Comparison of ENCODE assay signal across 15 cellular contexts in the genomic region with DNA sequence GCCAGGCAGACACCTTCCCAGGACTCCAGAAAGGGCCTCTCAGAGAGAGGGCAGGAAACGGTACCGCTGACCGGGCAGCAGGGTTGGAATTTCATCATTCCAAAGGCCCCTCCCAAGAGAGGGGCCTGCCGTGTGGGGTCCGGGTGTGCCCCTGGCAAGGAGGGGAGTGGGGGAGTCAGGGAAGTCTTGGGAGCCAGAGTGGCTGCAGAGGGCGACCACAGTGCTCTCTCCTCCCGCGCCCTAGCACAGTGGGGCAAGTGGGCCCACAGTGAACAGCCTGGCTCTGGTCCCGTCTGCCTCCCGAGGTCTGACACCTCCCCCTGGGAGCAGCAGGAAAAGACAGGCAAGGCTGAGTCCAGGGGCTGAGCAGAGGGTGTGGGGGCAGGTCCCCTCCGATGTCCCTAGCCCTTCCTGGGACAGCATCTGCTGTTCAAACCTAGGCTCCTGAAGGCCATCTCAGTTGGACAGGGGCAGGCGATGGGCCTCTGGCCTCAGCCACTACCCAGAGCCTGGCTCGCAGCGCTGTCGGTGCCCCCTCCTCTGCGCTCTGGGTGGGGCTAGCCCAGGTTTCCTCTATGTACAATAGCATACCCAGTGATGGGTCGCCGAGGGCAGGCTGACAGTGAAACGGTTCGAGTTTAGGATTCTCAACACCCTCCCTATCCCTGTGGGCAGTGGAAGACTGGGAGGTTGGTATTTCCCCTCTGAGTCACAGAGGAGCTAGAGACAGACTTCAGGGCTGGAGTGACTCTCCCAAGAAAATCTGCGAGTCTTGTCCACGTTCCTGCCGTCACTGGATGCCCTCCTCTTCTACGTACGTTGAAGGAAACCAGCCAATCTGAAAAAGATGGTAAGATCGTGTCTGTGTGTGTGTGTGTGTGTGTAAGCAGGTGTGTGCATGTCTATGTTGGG. TPM values are rescaled to one million over a fixed set of nuclear protein-coding genes. Genes with fewer than 3 reads are reported as not detected.
DNase-seq lines count a peak whose midpoint lies in the region; ATAC-seq and TF ChIP-seq lines count a peak whose summit lies in the region.
"Had no signal": no experiment of that assay in that cellular context is flagged by ENCODE, and none has a peak within 500 bp of the region (broad histone marks: within the 10 kb centered on the region; RNA-seq: fewer than 3 reads in every experiment).

No MANE protein-coding gene starts in this region.

- H3K27ac ChIP-seq in brain microvascular endothelial cell (no peak overlapping the region), mesenchymal stem cell (ENCODE audit: low read length, poor library complexity, severe bottlenecking) (no peak overlapping the region), upper lobe of left lung (no peak overlapping the region), trophoblast cell (ENCODE audit: low read depth, low read length) (no peak overlapping the region)
- H3K27ac ChIP-seq: left lung had no signal

- WGBS in mesenchymal stem cell = 84% methylated on average over 26 of the region's 26 CpGs
- WGBS in upper lobe of left lung, 2 donors = 91 to 93% methylated on average over 17 to 26 of the region's 26 CpGs
- no CpG with 5 or more reads among the region's 26 CpGs for WGBS in trophoblast cell (ENCODE audit: extremely low coverage, insufficient coverage, insufficient read length)

- TF ChIP-seq EP300 in upper lobe of left lung (IDR thresholded peaks at IDR 0.05) = no peak

- POLR2A ChIA-PET in activated naive CD8-positive, alpha-beta T cell treated with anti-CD3 and anti-CD28 coated beads, Interleukin-2, amount 10 ng/mL, durations not matched to agents 7 days and 5 days (lab: Charles Lee) = no interaction called here
- POLR2A ChIA-PET in WTC11 (lab: Charles Lee) = no interaction called here

- H3K79me1 ChIP-seq in mesenchymal stem cell (replicated peaks; ENCODE audit: low read length, poor library complexity, severe bottlenecking) = peaks cover 27% of the 10 kb centered on the region
- no peaks in the 10 kb centered on the region for H3K79me1 ChIP-seq in trophoblast cell (ENCODE audit: low read length)

- H4K12ac ChIP-seq in trophoblast cell (ENCODE audit: low read depth, low read length) = no peak overlapping the region

- no peak overlapping the region for H3K4me2 ChIP-seq in mesenchymal stem cell (ENCODE audit: low read length, poor library complexity, severe bottlenecking)
- no peak overlapping the region for H3K4me2 ChIP-seq in trophoblast cell (ENCODE audit: low read length)

- no peak overlapping the region for H3K4me3 Mint-ChIP-seq in activated naive CD8-positive, alpha-beta T cell treated with anti-CD3 and anti-CD28 coated beads, Interleukin-2, amount 10 ng/mL, durations not matched to agents 7 days and 5 days
- H3K4me3 Mint-ChIP-seq in activated naive CD8-positive, alpha-beta T cell treated with anti-CD3 and anti-CD28 coated beads for 36 hours = no peak overlapping the region
- no peak overlapping the region for H3K4me3 Mint-ChIP-seq in WTC11
- H3K4me3 Mint-ChIP-seq: natural killer cell treated with Interleukin-12 subunit alpha and Interleukin-12 subunit beta and Interleukin-15 and Interleukin-18, amount 100 ng/mL, for 72 hours had no signal

- H2BK5ac ChIP-seq in mesenchymal stem cell (ENCODE audit: low read depth, low read length, poor library complexity, severe bottlenecking) = no peak overlapping the region
- no peak overlapping the region for H2BK5ac ChIP-seq in trophoblast cell (ENCODE audit: low read depth, low read length, poor library complexity)

- H3K23ac ChIP-seq in mesenchymal stem cell (ENCODE audit: low read length in 2 of 2) = no peak overlapping the region
- no peak overlapping the region for H3K23ac ChIP-seq in trophoblast cell (ENCODE audit: low read length)

- H3K27ac Mint-ChIP-seq in activated naive CD8-positive, alpha-beta T cell treated with anti-CD3 and anti-CD28 coated beads, Interleukin-2, amount 10 ng/mL, durations not matched to agents 7 days and 5 days = no peak overlapping the region
- H3K27ac Mint-ChIP-seq in activated naive CD8-positive, alpha-beta T cell treated with anti-CD3 and anti-CD28 coated beads for 36 hours = no peak overlapping the region
- H3K27ac Mint-ChIP-seq in WTC11 = no peak overlapping the region
- H3K27ac Mint-ChIP-seq: activated naive CD4-positive, alpha-beta T cell treated with anti-CD3 and anti-CD28 coated beads, Interleukin-2, amount 50 U/mL, for 72 hours; natural killer cell treated with Interleukin-12 subunit alpha and Interleukin-12 subunit beta and Interleukin-15 and Interleukin-18, amount 100 ng/mL, for 72 hours had no signal

- H3K4me1 ChIP-seq in mesenchymal stem cell (ENCODE audit: control insufficient read depth, insufficient read depth, low read depth, low read length) = peaks cover 5% of the 10 kb centered on the region
- H3K4me1 ChIP-seq in upper lobe of left lung = no peaks in the 10 kb centered on the region
- no peaks in the 10 kb centered on the region for H3K4me1 ChIP-seq in trophoblast cell (ENCODE audit: control insufficient read depth in 1 of 2, insufficient read depth in 2 of 2, low read length in 2 of 2)
- H3K4me1 ChIP-seq: left lung had no signal

- peaks cover 11% of the 10 kb centered on the region for H3K9me3 ChIP-seq in mesenchymal stem cell (ENCODE audit: control insufficient read depth, low read length)
- H3K9me3 ChIP-seq in upper lobe of left lung = peaks cover 0 to 9% (median 7%) of the 10 kb centered on the region in 4 donors
- peaks cover 19% of the 10 kb centered on the region for H3K9me3 ChIP-seq in trophoblast cell (ENCODE audit: insufficient read depth, low read depth, low read length)

- no peak overlapping the region for H3K4me3 ChIP-seq in brain microvascular endothelial cell (ENCODE audit: low read depth, low read length)
- H3K4me3 ChIP-seq in mesenchymal stem cell (ENCODE audit: insufficient read depth in 1 of 2, low read depth in 1 of 2, low read length in 2 of 2) = no peak overlapping the region
- no peak overlapping the region for H3K4me3 ChIP-seq in upper lobe of left lung
- no peak overlapping the region for H3K4me3 ChIP-seq in trophoblast cell (ENCODE audit: low read depth, low read length)
- H3K4me3 ChIP-seq: left lung, MG63 had no signal

- H2AK5ac ChIP-seq in mesenchymal stem cell (ENCODE audit: low read length, severe bottlenecking) = no peak overlapping the region
- no peak overlapping the region for H2AK5ac ChIP-seq in trophoblast cell (ENCODE audit: low read length)

- no peak overlapping the region for H3K14ac ChIP-seq in mesenchymal stem cell (ENCODE audit: low read length in 2 of 2)
- no peak overlapping the region for H3K14ac ChIP-seq in trophoblast cell (ENCODE audit: low read length)

- H3K27me3 ChIP-seq in brain microvascular endothelial cell (replicated peaks) (no peaks in the 10 kb centered on the region), mesenchymal stem cell (ENCODE audit: control insufficient read depth in 1 of 2, insufficient read depth in 1 of 2, low read length in 2 of 2) (no peaks in the 10 kb centered on the region), upper lobe of left lung (no peaks in the 10 kb centered on the region), trophoblast cell (ENCODE audit: insufficient read depth, low read length) (no peaks in the 10 kb centered on the region)
- H3K27me3 ChIP-seq: left lung, MG63 had no signal

- TF ChIP-seq POLR2A in upper lobe of left lung (IDR thresholded peaks at IDR 0.05) = no peak

- DNase-seq in activated naive CD8-positive, alpha-beta T cell treated with anti-CD3 and anti-CD28 coated beads, Interleukin-2, amount 10 ng/mL, durations not matched to agents 7 days and 5 days = peak; percentile 15
- no peak for DNase-seq in activated naive CD8-positive, alpha-beta T cell treated with anti-CD3 and anti-CD28 coated beads for 36 hours
- peak; percentile 18 for DNase-seq in brain microvascular endothelial cell
- peak; percentile 30 for DNase-seq in mesenchymal stem cell
- peak; percentile 12 to 42 for DNase-seq in upper lobe of left lung
- no peak for DNase-seq in trophoblast cell
- no peak for DNase-seq in WTC11 (ENCODE audit: low spot score)
- DNase-seq: hippocampal formation, MG63, NCI-H2081 treated with DMSO at 0.1 percent for 48 hours, NCI-H774 had no signal

- H4K8ac ChIP-seq in mesenchymal stem cell (ENCODE audit: low read length) (no peak overlapping the region), trophoblast cell (ENCODE audit: low read depth, low read length) (no peak overlapping the region)

- H3K9me3 Mint-ChIP-seq in activated naive CD8-positive, alpha-beta T cell treated with anti-CD3 and anti-CD28 coated beads, Interleukin-2, amount 10 ng/mL, durations not matched to agents 7 days and 5 days = peaks cover 10% of the 10 kb centered on the region
- peaks cover 11% of the 10 kb centered on the region for H3K9me3 Mint-ChIP-seq in activated naive CD8-positive, alpha-beta T cell treated with anti-CD3 and anti-CD28 coated beads for 36 hours
- H3K9me3 Mint-ChIP-seq in WTC11 = peaks cover 22% of the 10 kb centered on the region
- H3K9me3 Mint-ChIP-seq: natural killer cell treated with Interleukin-12 subunit alpha and Interleukin-12 subunit beta and Interleukin-15 and Interleukin-18, amount 100 ng/mL, for 72 hours had no signal

- H2BK15ac ChIP-seq in mesenchymal stem cell (ENCODE audit: low read depth, poor library complexity, severe bottlenecking) = no peak overlapping the region

- no peak for ATAC-seq in activated naive CD8-positive, alpha-beta T cell treated with anti-CD3 and anti-CD28 coated beads, Interleukin-2, amount 10 ng/mL, durations not matched to agents 7 days and 5 days (ENCODE audit: low read depth)
- ATAC-seq in upper lobe of left lung (ENCODE audit: low FRiP score in 2 of 2) = peak in 1 of 2 donors; percentile 28
- ATAC-seq in HG02938 (IDR thresholded peaks at IDR 0.05; ENCODE audit: unreplicated experiment) = no peak
- ATAC-seq in WTC11 = no peak
- ATAC-seq: activated naive CD4-positive, alpha-beta T cell treated with anti-CD3 and anti-CD28 coated beads, Interleukin-2, amount 50 U/mL, for 72 hours; left lung; natural killer cell treated with Interleukin-12 subunit alpha and Interleukin-12 subunit beta and Interleukin-15 and Interleukin-18, amount 100 ng/mL, for 72 hours had no signal

- H3K9ac ChIP-seq in mesenchymal stem cell (ENCODE audit: low read length) (no peak overlapping the region), trophoblast cell (ENCODE audit: low read length) (no peak overlapping the region)

- no peaks in the 10 kb centered on the region for H3K4me1 Mint-ChIP-seq in activated naive CD8-positive, alpha-beta T cell treated with anti-CD3 and anti-CD28 coated beads, Interleukin-2, amount 10 ng/mL, durations not matched to agents 7 days and 5 days
- H3K4me1 Mint-ChIP-seq in activated naive CD8-positive, alpha-beta T cell treated with anti-CD3 and anti-CD28 coated beads for 36 hours = no peaks in the 10 kb centered on the region
- peaks cover 3% of the 10 kb centered on the region; the same call in 1 of the 2 replicates for H3K4me1 Mint-ChIP-seq in WTC11

- no peak overlapping the region for H2BK12ac ChIP-seq in mesenchymal stem cell (ENCODE audit: low read length in 2 of 2)
- no peak overlapping the region for H2BK12ac ChIP-seq in trophoblast cell (ENCODE audit: low read length)

- H3K18ac ChIP-seq in mesenchymal stem cell (ENCODE audit: low read depth in 1 of 2, low read length in 2 of 2) (no peak overlapping the region), trophoblast cell (ENCODE audit: low read length) (no peak overlapping the region)

- H3K36me3 ChIP-seq in brain microvascular endothelial cell (replicated peaks) (peaks cover 12% of the 10 kb centered on the region), mesenchymal stem cell (ENCODE audit: control insufficient read depth in 1 of 2, insufficient read depth in 2 of 2, low read depth in 1 of 2, low read length in 2 of 2) (peaks cover 40 to 61% of the 10 kb centered on the region in 2 experiments), upper lobe of left lung (peaks cover 0 to 40% (median 27%) of the 10 kb centered on the region in 4 donors), trophoblast cell (ENCODE audit: control insufficient read depth in 1 of 2, insufficient read depth in 2 of 2, low read length in 2 of 2) (peaks cover 60 to 61% of the 10 kb centered on the region in 2 experiments)

- no peaks in the 10 kb centered on the region for H3K79me2 ChIP-seq in trophoblast cell (ENCODE audit: control insufficient read depth, insufficient read depth, low read length, poor library complexity)

- H3K27me3 Mint-ChIP-seq in activated naive CD8-positive, alpha-beta T cell treated with anti-CD3 and anti-CD28 coated beads, Interleukin-2, amount 10 ng/mL, durations not matched to agents 7 days and 5 days = peaks cover 8% of the 10 kb centered on the region
- H3K27me3 Mint-ChIP-seq in activated naive CD8-positive, alpha-beta T cell treated with anti-CD3 and anti-CD28 coated beads for 36 hours = peaks cover 3% of the 10 kb centered on the region
- no peaks in the 10 kb centered on the region for H3K27me3 Mint-ChIP-seq in WTC11 (ENCODE audit: low read depth)

- H3K36me3 Mint-ChIP-seq in activated naive CD8-positive, alpha-beta T cell treated with anti-CD3 and anti-CD28 coated beads, Interleukin-2, amount 10 ng/mL, durations not matched to agents 7 days and 5 days = no peaks in the 10 kb centered on the region
- H3K36me3 Mint-ChIP-seq in activated naive CD8-positive, alpha-beta T cell treated with anti-CD3 and anti-CD28 coated beads for 36 hours = peaks cover 15% of the 10 kb centered on the region
- H3K36me3 Mint-ChIP-seq in WTC11 = peaks cover 44% of the 10 kb centered on the region

- TF ChIP-seq CTCF in brain microvascular endothelial cell (IDR thresholded peaks at IDR 0.05; ENCODE audit: low read depth, low read length, missing control alignments) (no peak), upper lobe of left lung (IDR thresholded peaks at IDR 0.05) (no peak), WTC11 (IDR thresholded peaks at IDR 0.05) (no peak)

- H3K4ac ChIP-seq in mesenchymal stem cell (ENCODE audit: low read depth in 1 of 2, low read length in 2 of 2) (no peak overlapping the region), trophoblast cell (ENCODE audit: low read depth, low read length) (no peak overlapping the region)

- in situ Hi-C loops in brain microvascular endothelial cell (cut with HindIII; ENCODE audit: low pct_ligation_motif_present, low sequenced_read_pairs) = no loop called here

- H2BK120ac ChIP-seq in mesenchymal stem cell (ENCODE audit: low read depth, low read length) (no peak overlapping the region), trophoblast cell (ENCODE audit: insufficient read depth, low read length, poor library complexity) (no peak overlapping the region)

- H2AFZ ChIP-seq in mesenchymal stem cell (ENCODE audit: low read depth, low read length) (no peak overlapping the region), trophoblast cell (ENCODE audit: insufficient read depth, low read length, poor library complexity) (no peak overlapping the region)

- H4K91ac ChIP-seq in mesenchymal stem cell (ENCODE audit: low read length) (no peak overlapping the region), trophoblast cell (ENCODE audit: low read depth, low read length) (no peak overlapping the region)

- CTCF ChIA-PET in WTC11 (lab: Charles Lee) = interaction anchor here (0.7 kb wide), 1 partner anchor 21 kb away, joined by 3 read pairs; no protein-coding TSS in a partner anchor

RNA-seq across cellular contexts. Expression of gene SARDH, which starts 25.4 kb away (rescaled TPM):
- 1 to 10 TPM; 1.6 to 2.3 TPM for total RNA-seq in activated naive CD8-positive, alpha-beta T cell treated with anti-CD3 and anti-CD28 coated beads, Interleukin-2, amount 10 ng/mL, durations not matched to agents 7 days and 5 days
- 1 to 10 TPM; 2.3 to 2.7 TPM for total RNA-seq in activated naive CD8-positive, alpha-beta T cell treated with anti-CD3 and anti-CD28 coated beads for 36 hours
- 6.4 TPM for polyA plus RNA-seq in mesenchymal stem cell (2013, experiment 1 of 2)
- 6.1 TPM for polyA plus RNA-seq in mesenchymal stem cell (2013, experiment 2 of 2)
- total RNA-seq in upper lobe of left lung = 10 to 100 TPM in 2 of 6 donors, 1 to 10 TPM in 3, under 1 TPM in 1; 0.79 to 37.7 (median 4.2) TPM
- 0.88 and 0.90 TPM in 2 replicates for polyA plus RNA-seq in trophoblast cell (2013)
- total RNA-seq in WTC11 (2021) = 8.5 to 15.2 TPM (median 13.7 TPM) in 3 replicates

Comparison
In these comparisons a context has a peak if more than half of its experiments do, and no peak if none do; other contexts are left out.
1. DNase-seq: peak in activated naive CD8-positive, alpha-beta T cell treated with anti-CD3 and anti-CD28 coated beads, Interleukin-2, amount 10 ng/mL, durations not matched to agents 7 days and 5 days (single experiment), brain microvascular endothelial cell (single experiment), mesenchymal stem cell (single experiment) and upper lobe of left lung (2 of 2); none in activated naive CD8-positive, alpha-beta T cell treated with anti-CD3 and anti-CD28 coated beads for 36 hours (single experiment), trophoblast cell (0 of 2) and WTC11 (single experiment).